In the genomic region with DNA sequence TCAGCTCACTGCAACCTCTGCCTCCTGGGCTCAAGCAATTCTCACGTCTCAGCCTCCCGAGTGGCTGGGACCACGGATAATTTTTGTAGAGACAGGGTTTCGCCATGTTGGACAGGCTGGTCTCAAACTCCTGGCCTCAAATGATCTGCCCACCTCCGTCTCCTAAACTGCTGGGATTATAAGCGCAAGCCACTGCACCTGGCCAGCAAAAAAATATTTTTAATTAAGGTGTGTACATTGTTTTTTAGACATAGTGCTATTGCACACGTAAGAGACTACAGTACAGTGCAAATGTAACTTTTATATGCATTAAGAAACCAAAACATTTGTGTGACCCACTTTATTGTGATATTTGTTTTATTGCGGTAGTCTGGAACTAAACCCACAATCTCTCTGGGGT, we compare ENCODE assay signal across 7 cellular contexts.
"Had no signal": no experiment of that assay in that cellular context is flagged by ENCODE, and none has a peak within 500 bp of the region (broad histone marks: within the 10 kb centered on the region; RNA-seq: fewer than 3 reads in every experiment).

No MANE protein-coding gene starts in this region.

- DNase-seq: GDM1, GF-D8 had no signal

- FAIRE-seq: G401.6, GM12891, GM12892, GM18507, GM19239 had no signal
